3 cellular contexts compared by ENCODE assay signal in the genomic region with DNA sequence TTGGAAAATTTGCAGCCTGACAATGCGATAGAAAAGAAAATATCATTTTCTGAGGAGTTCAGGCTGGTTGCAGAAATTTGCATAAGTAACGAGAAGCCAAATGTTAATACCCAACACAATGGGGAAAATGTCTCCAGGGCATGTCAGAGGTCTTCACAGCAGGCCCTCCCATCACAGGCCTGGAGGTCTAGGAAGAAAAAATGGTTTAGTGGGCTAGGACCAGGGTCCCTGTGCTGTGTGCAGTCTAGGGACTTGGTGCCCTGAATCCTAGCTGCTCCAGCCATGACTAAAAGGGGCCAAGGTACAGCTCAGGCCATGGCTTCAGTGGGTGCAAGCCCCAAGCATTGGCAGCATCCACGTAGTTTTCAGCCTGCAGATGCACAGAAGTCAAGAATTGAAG.
A peak's percentile ranks its signal among the peaks of the same experiment; 100 is the strongest.
TF ChIP-seq lines count a peak whose summit lies in the region.

No MANE protein-coding gene starts in this region.

TF ChIP-seq in A549, 52 proteins besides CTCF, POLR2A, EP300 and RAD21:
- TF ChIP-seq MAZ (IDR thresholded peaks at IDR 0.05; ENCODE audit: borderline replicate concordance, low read depth, low read length) (no peak), FOSL2 (IDR thresholded peaks at IDR 0.05) (no peak), FOSL2 (CRISPR knock-in tag; IDR thresholded peaks at IDR 0.05) (no peak), HOXB13 (CRISPR knock-in tag; IDR thresholded peaks at IDR 0.05; ENCODE audit: low read depth) (no peak), FOSB (CRISPR knock-in tag; IDR thresholded peaks at IDR 0.05) (no peak), TFCP2L1 (CRISPR knock-in tag; IDR thresholded peaks at IDR 0.05) (no peak), ZFP36 (IDR thresholded peaks at IDR 0.05; ENCODE audit: borderline replicate concordance, partially characterized antibody) (peak; percentile 84), CHD2 (IDR thresholded peaks at IDR 0.05; ENCODE audit: low read length, partially characterized antibody) (no peak), CBX2 (IDR thresholded peaks at IDR 0.05; ENCODE audit: borderline replicate concordance, low read depth) (no peak)

TF ChIP-seq in HEK293, 187 proteins besides CTCF, POLR2A, EP300 and RAD21:
- TF ChIP-seq SETDB1 (IDR thresholded peaks at IDR 0.05; ENCODE audit: insufficient read length, low read length) (peak; percentile 26), ZNF585B (tag by site-specific recombination; IDR thresholded peaks at IDR 0.05) (peak; percentile 91), ZBTB8A (tag by site-specific recombination; IDR thresholded peaks at IDR 0.05) (no peak)

TF ChIP-seq in K562, 482 proteins besides CTCF, POLR2A, EP300 and RAD21:
- TF ChIP-seq, protein P1, sequence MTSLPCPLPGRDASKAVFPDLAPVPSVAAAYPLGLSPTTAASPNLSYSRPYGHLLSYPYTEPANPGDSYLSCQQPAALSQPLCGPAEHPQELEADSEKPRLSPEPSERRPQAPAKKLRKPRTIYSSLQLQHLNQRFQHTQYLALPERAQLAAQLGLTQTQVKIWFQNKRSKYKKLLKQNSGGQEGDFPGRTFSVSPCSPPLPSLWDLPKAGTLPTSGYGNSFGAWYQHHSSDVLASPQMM (CRISPR knock-in tag; IDR thresholded peaks at IDR 0.05), result no peak
- no peak for TF ChIP-seq SAFB (IDR thresholded peaks at IDR 0.05; ENCODE audit: borderline replicate concordance, low read depth, low read length)
- no peak for TF ChIP-seq HNRNPL (IDR thresholded peaks at IDR 0.05; ENCODE audit: low read depth, low read length)
- TF ChIP-seq CBX5 (IDR thresholded peaks at IDR 0.05; ENCODE audit: borderline replicate concordance, low read depth), result peak; percentile 30; the same call in 1 of the 2 replicates
- no peak for TF ChIP-seq POU5F1 (IDR thresholded peaks at IDR 0.05; ENCODE audit: borderline replicate concordance, low read depth, low read length, partially characterized antibody)
- no peak for TF ChIP-seq ZNF133 (CRISPR knock-in tag; IDR thresholded peaks at IDR 0.05)
- TF ChIP-seq ZNF384 (IDR thresholded peaks at IDR 0.05; ENCODE audit: low read depth, low read length), result no peak
- TF ChIP-seq ZFP36 (IDR thresholded peaks at IDR 0.05; ENCODE audit: low read depth, low read length, partially characterized antibody), result peak; percentile 43
- no peak for TF ChIP-seq NRF1 (conservative IDR thresholded peaks at IDR 0.05 in 1 of 2, IDR thresholded peaks at IDR 0.05 in 1 of 2)
- TF ChIP-seq, protein P2, sequence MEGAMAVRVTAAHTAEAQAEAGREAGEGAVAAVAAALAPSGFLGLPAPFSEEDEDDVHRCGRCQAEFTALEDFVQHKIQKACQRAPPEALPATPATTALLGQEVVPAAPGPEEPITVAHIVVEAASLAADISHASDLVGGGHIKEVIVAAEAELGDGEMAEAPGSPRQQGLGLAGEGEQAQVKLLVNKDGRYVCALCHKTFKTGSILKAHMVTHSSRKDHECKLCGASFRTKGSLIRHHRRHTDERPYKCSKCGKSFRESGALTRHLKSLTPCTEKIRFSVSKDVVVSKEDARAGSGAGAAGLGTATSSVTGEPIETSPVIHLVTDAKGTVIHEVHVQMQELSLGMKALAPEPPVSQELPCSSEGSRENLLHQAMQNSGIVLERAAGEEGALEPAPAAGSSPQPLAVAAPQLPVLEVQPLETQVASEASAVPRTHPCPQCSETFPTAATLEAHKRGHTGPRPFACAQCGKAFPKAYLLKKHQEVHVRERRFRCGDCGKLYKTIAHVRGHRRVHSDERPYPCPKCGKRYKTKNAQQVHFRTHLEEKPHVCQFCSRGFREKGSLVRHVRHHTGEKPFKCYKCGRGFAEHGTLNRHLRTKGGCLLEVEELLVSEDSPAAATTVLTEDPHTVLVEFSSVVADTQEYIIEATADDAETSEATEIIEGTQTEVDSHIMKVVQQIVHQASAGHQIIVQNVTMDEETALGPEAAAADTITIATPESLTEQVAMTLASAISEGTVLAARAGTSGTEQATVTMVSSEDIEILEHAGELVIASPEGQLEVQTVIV (CRISPR knock-in tag; IDR thresholded peaks at IDR 0.05; ENCODE audit: borderline replicate concordance), result no peak
